In the genomic region with DNA sequence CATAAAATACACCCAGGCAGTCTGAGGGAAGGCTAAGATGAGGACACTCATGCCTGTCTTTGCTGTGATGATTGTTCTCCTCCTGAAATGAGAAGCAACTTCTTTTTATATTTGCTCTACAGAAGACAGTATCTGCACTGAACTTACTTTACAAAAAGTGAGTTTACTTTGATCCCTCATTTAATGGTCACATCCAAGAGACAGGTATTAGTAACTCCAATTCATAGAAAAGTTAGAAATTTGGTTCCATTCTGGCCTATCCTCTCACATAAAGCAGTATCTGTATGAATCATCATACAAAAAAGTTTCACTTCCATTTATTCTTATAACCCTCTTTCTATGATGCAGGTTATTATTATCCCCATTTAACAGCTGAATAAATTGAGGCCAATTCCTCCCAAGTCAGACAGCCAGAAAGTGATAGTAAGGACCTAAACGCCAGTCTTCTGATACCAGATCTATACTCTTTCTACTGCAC, we compare ENCODE assay signal across 16 cellular contexts.
DNase-seq lines count a peak whose midpoint lies in the region; ATAC-seq and TF ChIP-seq lines count a peak whose summit lies in the region.
"Had no signal": no experiment of that assay in that cellular context is flagged by ENCODE, and none has a peak within 500 bp of the region (broad histone marks: within the 10 kb centered on the region; RNA-seq: fewer than 3 reads in every experiment).

No MANE protein-coding gene starts in this region.

- no peaks in the 10 kb centered on the region for H3K27me3 ChIP-seq in MM.1S (replicated peaks; ENCODE audit: insufficient read depth, low read length)
- H3K27me3 ChIP-seq: breast epithelium, gastrocnemius medialis had no signal

- H3K9ac ChIP-seq in MM.1S (ENCODE audit: low read length): no peak overlapping the region

- H3K4me3 ChIP-seq in MM.1S (ENCODE audit: low read length): no peak overlapping the region
- H3K4me3 ChIP-seq: breast epithelium, gastrocnemius medialis had no signal

- TF ChIP-seq CTCF in GM20000 (IDR thresholded peaks at IDR 0.05; ENCODE audit: extremely low read depth, missing control alignments) (no peak), MM.1S (IDR thresholded peaks at IDR 0.05; ENCODE audit: low read length) (no peak)

- H3K4me1 ChIP-seq in MM.1S (ENCODE audit: low read length): peaks cover 15% of the 10 kb centered on the region; the same call in 1 of the 2 replicates
- H3K4me1 ChIP-seq: breast epithelium had no signal

- H3K79me2 ChIP-seq in MM.1S (ENCODE audit: low read length): no peaks in the 10 kb centered on the region

- no peaks in the 10 kb centered on the region for H3K9me2 ChIP-seq in MM.1S (replicated peaks; ENCODE audit: insufficient read depth, low read length)

- H2AFZ ChIP-seq in MM.1S (ENCODE audit: low read length): no peak overlapping the region

- no peaks in the 10 kb centered on the region for H3K9me3 ChIP-seq in MM.1S (replicated peaks; ENCODE audit: insufficient read depth, low read length)
- H3K9me3 ChIP-seq: breast epithelium, gastrocnemius medialis had no signal

- no peak for DNase-seq in activated CD4-positive, CD25-positive, alpha-beta regulatory T cell (lab: John Stamatoyannopoulos, UW)
- DNase-seq in GM20000 (ENCODE audit: low spot score) (peak; percentile 23), MM.1S (no peak), germinal center (ENCODE audit: low spot score) (peak; percentile 21), RKO (ENCODE audit: low spot score) (no peak), DMS79 (lab: John Stamatoyannopoulos, UW) (no peak)
- DNase-seq: C1 segment of cervical spinal cord, dermis blood vessel endothelial cell, erythroblast, gastrocnemius medialis, midbrain, NCI-H187 treated with DMSO at 0.1 percent for 48 hours, SHP77 treated with DMSO at 0.1 percent for 48 hours had no signal

- H4K20me1 ChIP-seq in MM.1S (ENCODE audit: insufficient read depth, low read length): no peaks in the 10 kb centered on the region

- H3K36me3 ChIP-seq in MM.1S (replicated peaks; ENCODE audit: insufficient read depth, low read length): no peaks in the 10 kb centered on the region
- H3K36me3 ChIP-seq: breast epithelium had no signal

- 0 out of 2 replicates have a peak overlapping the region, but pooled peaks have one; percentile 2 for H3K27ac ChIP-seq in MM.1S (ENCODE audit: low read length)
- H3K27ac ChIP-seq: breast epithelium, gastrocnemius medialis had no signal

- H3F3A ChIP-seq in MM.1S (ENCODE audit: insufficient read depth, low read length): 0 out of 2 replicates have a peak, but pooled peaks cover 5% of the 10 kb centered on the region

- peak; percentile 84 to 87 for ATAC-seq in activated CD4-positive, CD25-positive, alpha-beta regulatory T cell treated with anti-CD3 and anti-CD28 coated beads, Interleukin-2, amount 50 U/mL, for 24 hours
- no peak for ATAC-seq in GM21515 (IDR thresholded peaks at IDR 0.05; ENCODE audit: unreplicated experiment)
- ATAC-seq: gastrocnemius medialis had no signal

- H3K4me2 ChIP-seq in MM.1S (ENCODE audit: low read depth, low read length): no peak overlapping the region

Comparison
In these comparisons a context has a peak if more than half of its experiments do, and no peak if none do; other contexts are left out.
1. DNase-seq: peak in GM20000 (single experiment) and germinal center (single experiment); none in activated CD4-positive, CD25-positive, alpha-beta regulatory T cell (0 of 4), MM.1S (single experiment), RKO (single experiment) and DMS79 (single experiment).